ENCODE assay signal across 22 cellular contexts in the genomic region with DNA sequence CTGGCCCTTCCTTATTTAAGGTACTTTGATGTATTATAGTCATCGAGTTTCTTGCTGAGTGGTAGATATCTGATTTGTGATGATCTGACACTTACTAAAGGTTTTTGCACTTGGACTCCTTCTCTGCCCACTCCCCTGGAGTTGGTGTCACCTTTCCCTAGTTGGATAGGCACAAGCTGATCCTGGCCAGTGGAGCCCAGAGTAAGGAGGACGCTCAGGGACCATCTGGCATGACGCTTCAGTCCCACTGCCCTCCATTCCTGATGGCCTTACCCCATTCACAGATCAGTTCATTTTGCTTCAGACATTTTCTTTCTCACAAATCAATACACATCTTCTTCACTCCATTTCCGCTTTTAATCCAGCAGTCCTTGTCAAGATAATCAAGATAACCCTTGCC. TPM values are rescaled to one million over a fixed set of nuclear protein-coding genes. Genes with fewer than 3 reads are reported as not detected.
A peak's percentile ranks its signal among the peaks of the same experiment; 100 is the strongest.
DNase-seq lines count a peak whose midpoint lies in the region; ATAC-seq and TF ChIP-seq lines count a peak whose summit lies in the region.
"Had no signal": no experiment of that assay in that cellular context is flagged by ENCODE, and none has a peak within 500 bp of the region (broad histone marks: within the 10 kb centered on the region; RNA-seq: fewer than 3 reads in every experiment).

No MANE protein-coding gene starts in this region.

- H3K36me3 ChIP-seq in psoas muscle (ENCODE audit: insufficient read depth in 1 of 2, low read depth in 1 of 2) = peaks cover 0 to 23% of the 10 kb centered on the region in 2 donors
- H3K36me3 ChIP-seq: MG63 had no signal

- H3K27ac ChIP-seq in psoas muscle = peak overlapping the region; percentile 90
- H3K27ac ChIP-seq: PC-9 had no signal

- intact Hi-C loops in Right ventricle myocardium superior (cut with DNase I) (no loop called here), psoas muscle (cut with DNase I) (no loop called here)

- 45 to 64% (median 53%) methylated on average over 4 of the region's 4 CpGs for WGBS in psoas muscle, 3 donors

- ATAC-seq in Right ventricle myocardium superior (ENCODE audit: poor library complexity) = peak; percentile 30
- peak in 3 of 4 donors; percentile 36 to 57 (median 38) for ATAC-seq in psoas muscle
- ATAC-seq in GM21360 (IDR thresholded peaks at IDR 0.05; ENCODE audit: unreplicated experiment) = no peak
- ATAC-seq: CD8-positive, alpha-beta T cell; T-cell had no signal

- DNase-seq in NCI-H2171 treated with DMSO at 0.1 percent for 48 hours (lab: John Stamatoyannopoulos, UW) = peak; percentile 65
- DNase-seq in NCI-H2171 (lab: John Stamatoyannopoulos, UW) = no peak
- DNase-seq in NCI-H524 treated with DMSO at 0.1 percent for 48 hours (lab: John Stamatoyannopoulos, UW) = peak; percentile 76
- DNase-seq in Right ventricle myocardium superior = no peak
- no peak for DNase-seq in psoas muscle
- no peak for DNase-seq in KG1 (lab: John Stamatoyannopoulos, UW)
- DNase-seq in NCI-H2029 treated with DMSO at 0.1 percent for 48 hours (lab: John Stamatoyannopoulos, UW) = no peak
- DNase-seq: CD8-positive, alpha-beta T cell; GF-D8; HFFc6; Karpas-422; MG63; NCI-H1105 treated with DMSO at 0.1 percent for 48 hours; NCI-H187; NCI-H510A treated with DMSO at 0.1 percent for 48 hours; PC-9; SK-N-SH; T-cell had no signal

- no peaks in the 10 kb centered on the region for H3K9me3 ChIP-seq in psoas muscle
- H3K9me3 ChIP-seq: MG63, SK-N-SH had no signal

- no peaks in the 10 kb centered on the region for H3K27me3 ChIP-seq in psoas muscle (ENCODE audit: insufficient read depth in 3 of 3, low read length in 2 of 3)
- H3K27me3 ChIP-seq: MG63 had no signal

- TF ChIP-seq CTCF in psoas muscle (IDR thresholded peaks at IDR 0.05) = no peak

- H3K4me1 ChIP-seq in psoas muscle = peaks cover 21% of the 10 kb centered on the region

- no peak overlapping the region for H3K4me3 ChIP-seq in psoas muscle
- H3K4me3 ChIP-seq: MG63, PC-9 had no signal

RNA-seq across cellular contexts. Expression of a gene that starts 20.1 kb away (rescaled TPM):
- total RNA-seq in Right ventricle myocardium superior (78.6 TPM), psoas muscle (10 to 100 TPM in 3 of 4 donors, 1 to 10 TPM in 1; 8.2 to 23.6 (median 11.5) TPM)
- polyA plus RNA-seq in psoas muscle = 10 to 100 TPM in 1 of 3 donors, 1 to 10 TPM in 1, under 1 TPM in 1; 0.12 to 15.2 (median 1.3) TPM
- total RNA-seq: A172; CD8-positive, alpha-beta T cell; Daoy; HFFc6; PC-9; T-cell had no signal
- polyA plus RNA-seq: BJ, SK-N-SH had no signal

RNA-seq across cellular contexts. Expression of a gene that starts 34.0 kb away (rescaled TPM):
- 511 TPM for total RNA-seq in Right ventricle myocardium superior
- total RNA-seq in psoas muscle = 1,000 to 10,000 TPM in 1 of 4 donors, 100 to 1,000 TPM in 3; 383 to 1,114 (median 640) TPM
- polyA plus RNA-seq in psoas muscle = 100 to 1,000 TPM in 2 of 3 donors, 1 to 10 TPM in 1; 6.9 to 341 (median 259) TPM
- total RNA-seq: A172; CD8-positive, alpha-beta T cell; Daoy; HFFc6; PC-9; T-cell had no signal
- polyA plus RNA-seq: BJ, SK-N-SH had no signal

Comparison
In these comparisons a context has a peak if more than half of its experiments do, and no peak if none do; other contexts are left out.
1. DNase-seq: peak in NCI-H2171 treated with DMSO at 0.1 percent for 48 hours (single experiment) and NCI-H524 treated with DMSO at 0.1 percent for 48 hours (single experiment); none in NCI-H2171 (single experiment), Right ventricle myocardium superior (single experiment), psoas muscle (0 of 2), KG1 (single experiment) and NCI-H2029 treated with DMSO at 0.1 percent for 48 hours (single experiment).